Comparison of ENCODE assay signal across 17 cellular contexts in genomic region chrX:17788956-17789562, GRCh38. TPM values are rescaled to one million over a fixed set of nuclear protein-coding genes. Genes with fewer than 3 reads are reported as not detected.
A peak's percentile ranks its signal among the peaks of the same experiment; 100 is the strongest.
DNase-seq lines count a peak whose midpoint lies in the region; ATAC-seq and TF ChIP-seq lines count a peak whose summit lies in the region.
"Had no signal": no experiment of that assay in that cellular context is flagged by ENCODE, and none has a peak within 500 bp of the region (broad histone marks: within the 10 kb centered on the region; RNA-seq: fewer than 3 reads in every experiment).

No MANE protein-coding gene starts in this region.

- no peak for TF ChIP-seq RAD21 in SK-N-SH (IDR thresholded peaks at IDR 0.05; ENCODE audit: low read length)

- WGBS in SK-N-SH (ENCODE audit: low lambda C conversion rate), result 21% methylated on average over 5 of the region's 8 CpGs
- WGBS in aorta, 2 donors, result 67 to 86% methylated on average over 8 of the region's 8 CpGs

- H3F3A ChIP-seq in SK-N-SH (replicated peaks; ENCODE audit: insufficient read depth), result no peaks in the 10 kb centered on the region

- H3K4me1 ChIP-seq in SK-N-SH (ENCODE audit: control insufficient read depth in 1 of 2, insufficient read depth in 2 of 2, low read depth in 1 of 2, low read length in 1 of 2) (no peaks in the 10 kb centered on the region), aorta (ENCODE audit: control insufficient read depth in 1 of 2, insufficient read depth in 2 of 2, low read length in 2 of 2) (no peaks in the 10 kb centered on the region)
- H3K4me1 ChIP-seq: testis had no signal

- no peaks in the 10 kb centered on the region for H3K9me2 ChIP-seq in SK-N-SH

- in situ Hi-C loops in SK-MEL-5 (cut with HindIII; ENCODE audit: low pct_unique_long_range_greater_than_20kb, low sequenced_read_pairs), result no loop called here

- POLR2A ChIA-PET in SK-N-SH (lab: Yijun Ruan, JAX), result no interaction called here

- intact Hi-C loops in aorta (cut with DNase I), result no loop called here

- CTCF ChIA-PET in SK-N-SH (lab: Yijun Ruan, JAX), result interaction anchor here (0.6 to 3.2 kb wide), 18 partner anchors 9 to 1545 kb away, joined by 3 to 24 read pairs (median 5); no protein-coding TSS in a partner anchor

- H2AFZ ChIP-seq in SK-N-SH (ENCODE audit: low read depth), result no peak overlapping the region

- DNase-seq in SK-N-SH (peak; percentile 13), SK-MEL-5 (ENCODE audit: low read depth, low spot score) (peak; percentile 53), foreskin melanocyte (peak; percentile 38), aorta (no peak), midbrain (lab: John Stamatoyannopoulos, UW) (no peak)
- no peak for DNase-seq in activated naive CD4-positive, alpha-beta T cell treated with Interleukin-2 at 50 U/mL for 16 hours
- DNase-seq: naive B cell, NCI-H1436, NCI-H446 treated with DMSO at 0.1 percent for 48 hours had no signal

- TF ChIP-seq EP300 in SK-N-SH (IDR thresholded peaks at IDR 0.05; ENCODE audit: borderline replicate concordance in 1 of 2, low read depth in 1 of 2, low read length in 1 of 2), result no peak

- ATAC-seq in SK-N-SH treated with all-trans-retinoic acid at 6 μM for 48 hours, result no peak
- peak; percentile 33 for ATAC-seq in aorta (ENCODE audit: low FRiP score)
- no peak for ATAC-seq in HG03108 (IDR thresholded peaks at IDR 0.05; ENCODE audit: unreplicated experiment)
- ATAC-seq: activated CD8-positive, alpha-beta T cell treated with anti-CD3 and anti-CD28 coated beads, Interleukin-2, amount 10 ng/mL, durations not matched to agents 7 days and 5 days had no signal

- no peaks in the 10 kb centered on the region for H3K79me2 ChIP-seq in SK-N-SH (ENCODE audit: insufficient read depth)

- H3K9ac ChIP-seq in SK-N-SH, result no peak overlapping the region

- H3K27ac ChIP-seq in SK-N-SH (ENCODE audit: low read depth in 2 of 2, low read length in 1 of 2) (no peak overlapping the region), aorta (ENCODE audit: low read depth in 1 of 2, low read length in 2 of 2) (no peak overlapping the region)
- H3K27ac ChIP-seq: neutrophil, RWPE1, SK-N-MC, testis had no signal

- no peak overlapping the region for H3K4me2 ChIP-seq in SK-N-SH

- no peak overlapping the region for H3K4me3 ChIP-seq in SK-N-SH (ENCODE audit: low read depth in 2 of 2, low read length in 1 of 2)
- no peak overlapping the region for H3K4me3 ChIP-seq in aorta (ENCODE audit: low read length in 2 of 2)
- H3K4me3 ChIP-seq: HAP-1, SK-N-MC, testis had no signal

- no peaks in the 10 kb centered on the region for H3K27me3 ChIP-seq in SK-N-SH (ENCODE audit: insufficient read depth)
- H3K27me3 ChIP-seq in aorta (ENCODE audit: control insufficient read depth in 1 of 2, insufficient read depth in 2 of 2, low read length in 1 of 2), result no peaks in the 10 kb centered on the region
- H3K27me3 ChIP-seq: neutrophil, testis had no signal

- no peaks in the 10 kb centered on the region for H3K36me3 ChIP-seq in SK-N-SH (replicated peaks in 1 of 2; ENCODE audit: control insufficient read depth in 1 of 2, insufficient read depth in 2 of 2, low read length in 1 of 2)
- H3K36me3 ChIP-seq in aorta (ENCODE audit: control insufficient read depth in 1 of 2, insufficient read depth in 2 of 2, low read length in 1 of 2), result no peaks in the 10 kb centered on the region
- H3K36me3 ChIP-seq: HAP-1, neutrophil had no signal

- no peaks in the 10 kb centered on the region for H3K9me3 ChIP-seq in SK-N-SH
- no peaks in the 10 kb centered on the region for H3K9me3 ChIP-seq in aorta (ENCODE audit: control insufficient read depth, low read length)
- H3K9me3 ChIP-seq: HAP-1, neutrophil, testis had no signal

- no peaks in the 10 kb centered on the region for H4K20me1 ChIP-seq in SK-N-SH (ENCODE audit: insufficient read depth)

- TF ChIP-seq CTCF in SK-N-SH (IDR thresholded peaks at IDR 0.05), result no peak

TF ChIP-seq in SK-N-SH, 30 proteins besides CTCF, POLR2A, EP300 and RAD21 (continues in another document):
- TF ChIP-seq EZH2phosphoT487 (IDR thresholded peaks at IDR 0.05; ENCODE audit: borderline replicate concordance, low read depth), result no peak
- TF ChIP-seq SMC3 (IDR thresholded peaks at IDR 0.05; ENCODE audit: low read depth, low read length), result no peak
- no peak for TF ChIP-seq GATA2 (CRISPR knock-in tag; IDR thresholded peaks at IDR 0.05)
- TF ChIP-seq, protein P1, sequence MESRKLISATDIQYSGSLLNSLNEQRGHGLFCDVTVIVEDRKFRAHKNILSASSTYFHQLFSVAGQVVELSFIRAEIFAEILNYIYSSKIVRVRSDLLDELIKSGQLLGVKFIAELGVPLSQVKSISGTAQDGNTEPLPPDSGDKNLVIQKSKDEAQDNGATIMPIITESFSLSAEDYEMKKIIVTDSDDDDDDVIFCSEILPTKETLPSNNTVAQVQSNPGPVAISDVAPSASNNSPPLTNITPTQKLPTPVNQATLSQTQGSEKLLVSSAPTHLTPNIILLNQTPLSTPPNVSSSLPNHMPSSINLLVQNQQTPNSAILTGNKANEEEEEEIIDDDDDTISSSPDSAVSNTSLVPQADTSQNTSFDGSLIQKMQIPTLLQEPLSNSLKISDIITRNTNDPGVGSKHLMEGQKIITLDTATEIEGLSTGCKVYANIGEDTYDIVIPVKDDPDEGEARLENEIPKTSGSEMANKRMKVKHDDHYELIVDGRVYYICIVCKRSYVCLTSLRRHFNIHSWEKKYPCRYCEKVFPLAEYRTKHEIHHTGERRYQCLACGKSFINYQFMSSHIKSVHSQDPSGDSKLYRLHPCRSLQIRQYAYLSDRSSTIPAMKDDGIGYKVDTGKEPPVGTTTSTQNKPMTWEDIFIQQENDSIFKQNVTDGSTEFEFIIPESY (IDR thresholded peaks at IDR 0.05; ENCODE audit: borderline replicate concordance, low read depth), result no peak
- TF ChIP-seq MXI1 (IDR thresholded peaks at IDR 0.05; ENCODE audit: low read depth, low read length), result no peak
- TF ChIP-seq FOXJ3 (CRISPR knock-in tag; IDR thresholded peaks at IDR 0.05), result no peak
- no peak for TF ChIP-seq CHD2 (IDR thresholded peaks at IDR 0.05; ENCODE audit: low read length, partially characterized antibody)
- no peak for TF ChIP-seq USF2 (IDR thresholded peaks at IDR 0.05; ENCODE audit: borderline replicate concordance, low read depth, low read length)
- TF ChIP-seq FOSL2 (IDR thresholded peaks at IDR 0.05; ENCODE audit: borderline replicate concordance, low read depth), result no peak
- no peak for TF ChIP-seq MEF2A (IDR thresholded peaks at IDR 0.05; ENCODE audit: borderline replicate concordance, low read depth)

TF ChIP-seq in SK-N-SH treated with all-trans-retinoic acid at 6 μM for 48 hours, 23 proteins besides CTCF, POLR2A, EP300 and RAD21:
- TF ChIP-seq BACH2 (CRISPR knock-in tag; IDR thresholded peaks at IDR 0.05; ENCODE audit: borderline replicate concordance) (no peak), CSDC2 (CRISPR knock-in tag; IDR thresholded peaks at IDR 0.05) (no peak), POU6F1 (CRISPR knock-in tag; IDR thresholded peaks at IDR 0.05; ENCODE audit: borderline replicate concordance, low read depth) (no peak), ZFP3 (CRISPR knock-in tag; IDR thresholded peaks at IDR 0.05) (no peak), PATZ1 (CRISPR knock-in tag; IDR thresholded peaks at IDR 0.05; ENCODE audit: borderline replicate concordance) (no peak), ZC3H10 (CRISPR knock-in tag; IDR thresholded peaks at IDR 0.05) (no peak)

RNA-seq across cellular contexts. Expression of gene SCML1, which starts 51.8 kb away (rescaled TPM):
- polyA plus RNA-seq in SK-N-SH (2012; rRNA removed), result 10.7 and 15.7 TPM in 2 replicates
- 10.8 and 12.6 TPM in 2 replicates for polyA plus RNA-seq in SK-N-SH (2012; cell fraction: cytosol; rRNA removed)
- polyA plus RNA-seq in SK-N-SH (2012; cell fraction: nucleus; rRNA removed), result 18.9 and 42.9 TPM in 2 replicates
- total RNA-seq in SK-MEL-5 (2014; rRNA removed; shearing (Covaris generic)), result 5.6 and 6.0 TPM in 2 replicates
- 5.1 and 9.0 TPM in 2 replicates for polyA plus RNA-seq in SK-MEL-5 (2015; cell fraction: cytosol; rRNA removed)
- 47.2 and 48.5 TPM in 2 replicates for polyA plus RNA-seq in SK-MEL-5 (2015; cell fraction: nucleus; rRNA removed)
- total RNA-seq in aorta, result 10 to 100 TPM; 13.0 to 16.0 TPM
- polyA plus RNA-seq in aorta, result 10 to 100 TPM in 1 of 2 donors, 1 to 10 TPM in 1; 5.3 to 14.1 TPM

Comparison
In these comparisons a context has a peak if more than half of its experiments do, and no peak if none do; other contexts are left out.
1. DNase-seq: peak in SK-N-SH (single experiment), SK-MEL-5 (single experiment) and foreskin melanocyte (single experiment); none in aorta (0 of 2), activated naive CD4-positive, alpha-beta T cell treated with Interleukin-2 at 50 U/mL for 16 hours (single experiment) and midbrain (single experiment).